ENCODE assay signal across 1 cellular context in the genomic region with DNA sequence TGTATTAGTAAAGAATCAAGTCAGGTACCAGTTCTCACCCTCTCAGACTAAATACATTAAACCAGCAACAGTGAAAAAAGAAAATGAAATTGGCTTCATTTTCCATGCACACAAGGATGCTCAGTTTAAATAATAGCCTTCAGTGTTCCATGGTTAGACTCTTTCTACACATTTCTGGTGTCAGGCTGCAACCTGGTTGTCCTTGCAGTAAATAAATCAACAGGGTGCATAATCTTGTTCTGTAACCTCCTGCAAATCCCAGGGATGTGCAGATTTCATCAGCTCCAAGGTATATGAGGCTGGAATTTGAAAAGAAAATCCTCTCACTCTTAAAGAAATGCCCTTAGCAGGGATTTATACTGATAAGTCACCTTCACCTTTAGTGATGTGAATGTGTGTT.
TF ChIP-seq lines count a peak whose summit lies in the region.

No MANE protein-coding gene starts in this region.

TF ChIP-seq in GM23338, 12 proteins besides CTCF, POLR2A, EP300 and RAD21:
- TF ChIP-seq, protein P1, sequence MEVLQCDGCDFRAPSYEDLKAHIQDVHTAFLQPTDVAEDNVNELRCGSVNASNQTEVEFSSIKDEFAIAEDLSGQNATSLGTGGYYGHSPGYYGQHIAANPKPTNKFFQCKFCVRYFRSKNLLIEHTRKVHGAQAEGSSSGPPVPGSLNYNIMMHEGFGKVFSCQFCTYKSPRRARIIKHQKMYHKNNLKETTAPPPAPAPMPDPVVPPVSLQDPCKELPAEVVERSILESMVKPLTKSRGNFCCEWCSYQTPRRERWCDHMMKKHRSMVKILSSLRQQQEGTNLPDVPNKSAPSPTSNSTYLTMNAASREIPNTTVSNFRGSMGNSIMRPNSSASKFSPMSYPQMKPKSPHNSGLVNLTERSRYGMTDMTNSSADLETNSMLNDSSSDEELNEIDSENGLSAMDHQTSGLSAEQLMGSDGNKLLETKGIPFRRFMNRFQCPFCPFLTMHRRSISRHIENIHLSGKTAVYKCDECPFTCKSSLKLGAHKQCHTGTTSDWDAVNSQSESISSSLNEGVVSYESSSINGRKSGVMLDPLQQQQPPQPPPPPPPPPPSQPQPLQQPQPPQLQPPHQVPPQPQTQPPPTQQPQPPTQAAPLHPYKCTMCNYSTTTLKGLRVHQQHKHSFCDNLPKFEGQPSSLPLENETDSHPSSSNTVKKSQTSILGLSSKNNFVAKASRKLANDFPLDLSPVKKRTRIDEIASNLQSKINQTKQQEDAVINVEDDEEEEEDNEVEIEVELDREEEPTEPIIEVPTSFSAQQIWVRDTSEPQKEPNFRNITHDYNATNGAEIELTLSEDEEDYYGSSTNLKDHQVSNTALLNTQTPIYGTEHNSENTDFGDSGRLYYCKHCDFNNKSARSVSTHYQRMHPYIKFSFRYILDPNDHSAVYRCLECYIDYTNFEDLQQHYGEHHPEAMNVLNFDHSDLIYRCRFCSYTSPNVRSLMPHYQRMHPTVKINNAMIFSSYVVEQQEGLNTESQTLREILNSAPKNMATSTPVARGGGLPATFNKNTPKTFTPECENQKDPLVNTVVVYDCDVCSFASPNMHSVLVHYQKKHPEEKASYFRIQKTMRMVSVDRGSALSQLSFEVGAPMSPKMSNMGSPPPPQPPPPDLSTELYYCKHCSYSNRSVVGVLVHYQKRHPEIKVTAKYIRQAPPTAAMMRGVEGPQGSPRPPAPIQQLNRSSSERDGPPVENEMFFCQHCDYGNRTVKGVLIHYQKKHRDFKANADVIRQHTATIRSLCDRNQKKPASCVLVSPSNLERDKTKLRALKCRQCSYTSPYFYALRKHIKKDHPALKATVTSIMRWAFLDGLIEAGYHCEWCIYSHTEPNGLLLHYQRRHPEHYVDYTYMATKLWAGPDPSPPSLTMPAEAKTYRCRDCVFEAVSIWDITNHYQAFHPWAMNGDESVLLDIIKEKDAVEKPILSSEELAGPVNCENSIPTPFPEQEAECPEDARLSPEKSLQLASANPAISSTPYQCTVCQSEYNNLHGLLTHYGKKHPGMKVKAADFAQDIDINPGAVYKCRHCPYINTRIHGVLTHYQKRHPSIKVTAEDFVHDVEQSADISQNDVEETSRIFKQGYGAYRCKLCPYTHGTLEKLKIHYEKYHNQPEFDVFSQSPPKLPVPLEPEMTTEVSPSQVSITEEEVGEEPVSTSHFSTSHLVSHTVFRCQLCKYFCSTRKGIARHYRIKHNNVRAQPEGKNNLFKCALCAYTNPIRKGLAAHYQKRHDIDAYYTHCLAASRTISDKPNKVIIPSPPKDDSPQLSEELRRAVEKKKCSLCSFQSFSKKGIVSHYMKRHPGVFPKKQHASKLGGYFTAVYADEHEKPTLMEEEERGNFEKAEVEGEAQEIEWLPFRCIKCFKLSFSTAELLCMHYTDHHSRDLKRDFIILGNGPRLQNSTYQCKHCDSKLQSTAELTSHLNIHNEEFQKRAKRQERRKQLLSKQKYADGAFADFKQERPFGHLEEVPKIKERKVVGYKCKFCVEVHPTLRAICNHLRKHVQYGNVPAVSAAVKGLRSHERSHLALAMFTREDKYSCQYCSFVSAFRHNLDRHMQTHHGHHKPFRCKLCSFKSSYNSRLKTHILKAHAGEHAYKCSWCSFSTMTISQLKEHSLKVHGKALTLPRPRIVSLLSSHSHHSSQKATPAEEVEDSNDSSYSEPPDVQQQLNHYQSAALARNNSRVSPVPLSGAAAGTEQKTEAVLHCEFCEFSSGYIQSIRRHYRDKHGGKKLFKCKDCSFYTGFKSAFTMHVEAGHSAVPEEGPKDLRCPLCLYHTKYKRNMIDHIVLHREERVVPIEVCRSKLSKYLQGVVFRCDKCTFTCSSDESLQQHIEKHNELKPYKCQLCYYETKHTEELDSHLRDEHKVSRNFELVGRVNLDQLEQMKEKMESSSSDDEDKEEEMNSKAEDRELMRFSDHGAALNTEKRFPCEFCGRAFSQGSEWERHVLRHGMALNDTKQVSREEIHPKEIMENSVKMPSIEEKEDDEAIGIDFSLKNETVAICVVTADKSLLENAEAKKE (CRISPR knock-in tag; IDR thresholded peaks at IDR 0.05) = no peak
- TF ChIP-seq STAT1 (IDR thresholded peaks at IDR 0.05; ENCODE audit: unreplicated experiment) (no peak), ZNF114 (CRISPR knock-in tag; IDR thresholded peaks at IDR 0.05) (no peak)
